Comparison of ENCODE assay signal across 18 cellular contexts in genomic region chr3:23439080-23439479, GRCh38.
DNase-seq lines count a peak whose midpoint lies in the region; ATAC-seq, FAIRE-seq and TF ChIP-seq lines count a peak whose summit lies in the region.
"Had no signal": no experiment of that assay in that cellular context is flagged by ENCODE, and none has a peak within 500 bp of the region (broad histone marks: within the 10 kb centered on the region; RNA-seq: fewer than 3 reads in every experiment).

No MANE protein-coding gene starts in this region.

- no peaks in the 10 kb centered on the region for H3K9me3 ChIP-seq in astrocyte (ENCODE audit: insufficient read depth, low read depth, low read length)
- H3K9me3 ChIP-seq in naive thymus-derived CD4-positive, alpha-beta T cell (ENCODE audit: control insufficient read depth in 2 of 3, low read length in 3 of 3): no peaks in the 10 kb centered on the region

- no peak overlapping the region for H3K4me3 Mint-ChIP-seq in activated naive CD4-positive, alpha-beta T cell treated with anti-CD3 and anti-CD28 coated beads for 36 hours
- H3K4me3 Mint-ChIP-seq in activated naive CD4-positive, alpha-beta T cell treated with anti-CD3 and anti-CD28 coated beads, Interleukin-2, amount 10 ng/mL, durations not matched to agents 7 days and 5 days: no peak overlapping the region
- no peak overlapping the region for H3K4me3 Mint-ChIP-seq in astrocyte (ENCODE audit: unreplicated experiment)
- peak overlapping the region in 4 of 10 donors; percentile 1 to 76 (median 18) for H3K4me3 Mint-ChIP-seq in naive thymus-derived CD4-positive, alpha-beta T cell
- H3K4me3 Mint-ChIP-seq in effector memory CD8-positive, alpha-beta T cell: no peak overlapping the region
- H3K4me3 Mint-ChIP-seq: CD8-positive, alpha-beta memory T cell; H9 had no signal

- H3K36me3 Mint-ChIP-seq in activated naive CD4-positive, alpha-beta T cell treated with anti-CD3 and anti-CD28 coated beads for 36 hours (ENCODE audit: low read depth): no peaks in the 10 kb centered on the region
- H3K36me3 Mint-ChIP-seq in activated naive CD4-positive, alpha-beta T cell treated with anti-CD3 and anti-CD28 coated beads, Interleukin-2, amount 10 ng/mL, durations not matched to agents 7 days and 5 days: peaks cover 1% of the 10 kb centered on the region
- H3K36me3 Mint-ChIP-seq in astrocyte (ENCODE audit: low read depth, unreplicated experiment): peaks cover 3% of the 10 kb centered on the region
- H3K36me3 Mint-ChIP-seq in naive thymus-derived CD4-positive, alpha-beta T cell: no peaks in the 10 kb centered on the region
- no peaks in the 10 kb centered on the region for H3K36me3 Mint-ChIP-seq in effector memory CD8-positive, alpha-beta T cell (ENCODE audit: insufficient read depth)
- H3K36me3 Mint-ChIP-seq: CD8-positive, alpha-beta memory T cell had no signal

- no peaks in the 10 kb centered on the region for H3K36me3 ChIP-seq in astrocyte (ENCODE audit: insufficient read depth, low read length)
- H3K36me3 ChIP-seq in naive thymus-derived CD4-positive, alpha-beta T cell (ENCODE audit: control insufficient read depth in 2 of 3, insufficient read depth in 3 of 3, low read length in 3 of 3): no peaks in the 10 kb centered on the region

- no peak for ATAC-seq in naive thymus-derived CD4-positive, alpha-beta T cell
- no peak for ATAC-seq in effector memory CD8-positive, alpha-beta T cell (replicated peaks)

- FAIRE-seq in GM12892 (lab: Jason Lieb, UNC) (peak; percentile 38), astrocyte (lab: Jason Lieb, UNC) (no peak)
- FAIRE-seq: A204.1 had no signal

- H3K9ac ChIP-seq in astrocyte (ENCODE audit: low read length): no peak overlapping the region
- H3K9ac ChIP-seq: KMS-11 had no signal

- H2AFZ ChIP-seq in astrocyte (ENCODE audit: low read depth, low read length): no peak overlapping the region

- H3K27ac Mint-ChIP-seq in activated naive CD4-positive, alpha-beta T cell treated with anti-CD3 and anti-CD28 coated beads for 36 hours: peak overlapping the region; percentile 56
- no peak overlapping the region for H3K27ac Mint-ChIP-seq in activated naive CD4-positive, alpha-beta T cell treated with anti-CD3 and anti-CD28 coated beads, Interleukin-2, amount 10 ng/mL, durations not matched to agents 7 days and 5 days
- peak overlapping the region; percentile 55 for H3K27ac Mint-ChIP-seq in astrocyte (ENCODE audit: unreplicated experiment)
- H3K27ac Mint-ChIP-seq in naive thymus-derived CD4-positive, alpha-beta T cell: peak overlapping the region in 5 of 9 donors; percentile 9 to 61 (median 21)
- no peak overlapping the region for H3K27ac Mint-ChIP-seq in effector memory CD8-positive, alpha-beta T cell
- H3K27ac Mint-ChIP-seq: CD8-positive, alpha-beta memory T cell; H9 had no signal

- H3K79me2 ChIP-seq in astrocyte (ENCODE audit: insufficient read depth, low read length): peaks cover 5% of the 10 kb centered on the region

- no peak for TF ChIP-seq CTCF in astrocyte (IDR thresholded peaks at IDR 0.05; ENCODE audit: insufficient read depth, low read depth, low read length)

- no peaks in the 10 kb centered on the region for H3K27me3 ChIP-seq in astrocyte (ENCODE audit: insufficient read depth, low read length)
- no peaks in the 10 kb centered on the region for H3K27me3 ChIP-seq in naive thymus-derived CD4-positive, alpha-beta T cell (ENCODE audit: control insufficient read depth in 2 of 2, insufficient read depth in 2 of 2, low read length in 2 of 2)

- DNase-seq in activated naive CD4-positive, alpha-beta T cell treated with anti-CD3 and anti-CD28 coated beads for 36 hours: no peak
- no peak for DNase-seq in activated naive CD4-positive, alpha-beta T cell treated with anti-CD3 and anti-CD28 coated beads, Interleukin-2, amount 10 ng/mL, durations not matched to agents 7 days and 5 days
- DNase-seq in GM12892 (ENCODE audit: insufficient read length): no peak
- DNase-seq in astrocyte (ENCODE audit: low read depth): no peak
- no peak for DNase-seq in naive thymus-derived CD4-positive, alpha-beta T cell
- no peak for DNase-seq in effector memory CD8-positive, alpha-beta T cell
- no peak for DNase-seq in HEK293T (ENCODE audit: extremely low spot score)
- no peak for DNase-seq in AG08396 (ENCODE audit: low spot score)
- DNase-seq: CD8-positive, alpha-beta memory T cell; DMS79; H9; NCI-H1417; NCI-H187; NCI-H2107; NCI-H510A; NCI-H748 treated with DMSO at 0.1 percent for 48 hours had no signal

- no peak for TF ChIP-seq POLR2A in GM12892 (IDR thresholded peaks at IDR 0.05; ENCODE audit: low read depth, low read length)

- no peak overlapping the region for H3K27ac ChIP-seq in astrocyte (ENCODE audit: low read depth, low read length)
- H3K27ac ChIP-seq in naive thymus-derived CD4-positive, alpha-beta T cell (ENCODE audit: low read depth, low read length): no peak overlapping the region
- H3K27ac ChIP-seq: KMS-11 had no signal

- H4K20me1 ChIP-seq in astrocyte (ENCODE audit: insufficient read depth, low read length): peaks cover 43% of the 10 kb centered on the region

- peaks cover 7% of the 10 kb centered on the region for H3K4me1 ChIP-seq in astrocyte (ENCODE audit: insufficient read depth, low read length)
- peaks cover 0 to 26% of the 10 kb centered on the region in 2 donors for H3K4me1 ChIP-seq in naive thymus-derived CD4-positive, alpha-beta T cell (ENCODE audit: control insufficient read depth in 2 of 2, insufficient read depth in 2 of 2, low read length in 2 of 2)

- H3K4me2 ChIP-seq in astrocyte (ENCODE audit: low read length): no peak overlapping the region
- H3K4me2 ChIP-seq: KMS-11 had no signal

- H3K4me3 ChIP-seq in astrocyte (ENCODE audit: insufficient read depth, low read depth, low read length): no peak overlapping the region
- H3K4me3 ChIP-seq in naive thymus-derived CD4-positive, alpha-beta T cell (ENCODE audit: low read length): no peak overlapping the region

- H3K9me3 Mint-ChIP-seq in activated naive CD4-positive, alpha-beta T cell treated with anti-CD3 and anti-CD28 coated beads for 36 hours: no peaks in the 10 kb centered on the region
- no peaks in the 10 kb centered on the region for H3K9me3 Mint-ChIP-seq in activated naive CD4-positive, alpha-beta T cell treated with anti-CD3 and anti-CD28 coated beads, Interleukin-2, amount 10 ng/mL, durations not matched to agents 7 days and 5 days
- H3K9me3 Mint-ChIP-seq in astrocyte (ENCODE audit: unreplicated experiment): no peaks in the 10 kb centered on the region
- H3K9me3 Mint-ChIP-seq in naive thymus-derived CD4-positive, alpha-beta T cell: no peaks in the 10 kb centered on the region
- no peaks in the 10 kb centered on the region for H3K9me3 Mint-ChIP-seq in effector memory CD8-positive, alpha-beta T cell
- H3K9me3 Mint-ChIP-seq: H9 had no signal

- intact Hi-C loops in activated naive CD4-positive, alpha-beta T cell treated with anti-CD3 and anti-CD28 coated beads for 36 hours (cut with micrococcal nuclease): no loop called here
- intact Hi-C loops in naive thymus-derived CD4-positive, alpha-beta T cell (cut with micrococcal nuclease): no loop called here

- POLR2A ChIA-PET in naive thymus-derived CD4-positive, alpha-beta T cell (lab: Charles Lee): no interaction called here
- POLR2A ChIA-PET in HEK293T (lab: Yijun Ruan, JAX): no interaction called here

- peaks cover 3% of the 10 kb centered on the region for H3K27me3 Mint-ChIP-seq in activated naive CD4-positive, alpha-beta T cell treated with anti-CD3 and anti-CD28 coated beads for 36 hours (ENCODE audit: low read depth)
- no peaks in the 10 kb centered on the region for H3K27me3 Mint-ChIP-seq in activated naive CD4-positive, alpha-beta T cell treated with anti-CD3 and anti-CD28 coated beads, Interleukin-2, amount 10 ng/mL, durations not matched to agents 7 days and 5 days
- H3K27me3 Mint-ChIP-seq in astrocyte (ENCODE audit: low read depth, unreplicated experiment): no peaks in the 10 kb centered on the region
- H3K27me3 Mint-ChIP-seq in naive thymus-derived CD4-positive, alpha-beta T cell: peaks cover 0 to 7% (median 0%) of the 10 kb centered on the region in 5 donors
- peaks cover 0 to 8% of the 10 kb centered on the region in 2 donors for H3K27me3 Mint-ChIP-seq in effector memory CD8-positive, alpha-beta T cell

- CTCF ChIA-PET in activated naive CD4-positive, alpha-beta T cell treated with anti-CD3 and anti-CD28 coated beads for 36 hours (lab: Charles Lee): no interaction called here
- CTCF ChIA-PET in activated naive CD4-positive, alpha-beta T cell treated with anti-CD3 and anti-CD28 coated beads, Interleukin-2, amount 10 ng/mL, durations not matched to agents 7 days and 5 days (lab: Charles Lee): no interaction called here
- CTCF ChIA-PET in naive thymus-derived CD4-positive, alpha-beta T cell (lab: Charles Lee): no interaction called here
- CTCF ChIA-PET in HEK293T (lab: Yijun Ruan, JAX): no interaction called here

- H3K4me1 Mint-ChIP-seq in activated naive CD4-positive, alpha-beta T cell treated with anti-CD3 and anti-CD28 coated beads for 36 hours (ENCODE audit: low read depth): peaks cover 48% of the 10 kb centered on the region
- peaks cover 68% of the 10 kb centered on the region for H3K4me1 Mint-ChIP-seq in activated naive CD4-positive, alpha-beta T cell treated with anti-CD3 and anti-CD28 coated beads, Interleukin-2, amount 10 ng/mL, durations not matched to agents 7 days and 5 days
- H3K4me1 Mint-ChIP-seq in astrocyte (ENCODE audit: low read depth, unreplicated experiment): peaks cover 55% of the 10 kb centered on the region
- H3K4me1 Mint-ChIP-seq in naive thymus-derived CD4-positive, alpha-beta T cell: peaks cover 23 to 60% (median 51%) of the 10 kb centered on the region in 7 donors
- H3K4me1 Mint-ChIP-seq in effector memory CD8-positive, alpha-beta T cell (ENCODE audit: low read depth in 2 of 2): peaks cover 3 to 4% of the 10 kb centered on the region in 2 donors

TF ChIP-seq in HEK293T, 16 proteins besides CTCF, POLR2A, EP300 and RAD21 (continues in another document):
- TF ChIP-seq HDGF (IDR thresholded peaks at IDR 0.05; ENCODE audit: borderline replicate concordance): no peak
- TF ChIP-seq L3MBTL2 (conservative IDR thresholded peaks at IDR 0.05): no peak
- TF ChIP-seq BHLHE40 (IDR thresholded peaks at IDR 0.05; ENCODE audit: borderline replicate concordance): no peak
- no peak for TF ChIP-seq FOXK2 (IDR thresholded peaks at IDR 0.05)
- no peak for TF ChIP-seq FOXA1 (IDR thresholded peaks at IDR 0.05)
- TF ChIP-seq SP1 (IDR thresholded peaks at IDR 0.05): no peak
- no peak for TF ChIP-seq FOXM1 (IDR thresholded peaks at IDR 0.05; ENCODE audit: borderline replicate concordance)
- TF ChIP-seq CTBP1 (IDR thresholded peaks at IDR 0.05; ENCODE audit: borderline replicate concordance): no peak
- TF ChIP-seq ELF4 (IDR thresholded peaks at IDR 0.05): no peak

Comparison
In these comparisons a context has a peak if more than half of its experiments do, and no peak if none do; other contexts are left out.
1. H3K27ac Mint-ChIP-seq: peak in activated naive CD4-positive, alpha-beta T cell treated with anti-CD3 and anti-CD28 coated beads for 36 hours (single experiment), astrocyte (single experiment) and naive thymus-derived CD4-positive, alpha-beta T cell (5 of 9); none in activated naive CD4-positive, alpha-beta T cell treated with anti-CD3 and anti-CD28 coated beads, Interleukin-2, amount 10 ng/mL, durations not matched to agents 7 days and 5 days (single experiment) and effector memory CD8-positive, alpha-beta T cell (0 of 2).